13 cellular contexts compared by ENCODE assay signal in the genomic region with DNA sequence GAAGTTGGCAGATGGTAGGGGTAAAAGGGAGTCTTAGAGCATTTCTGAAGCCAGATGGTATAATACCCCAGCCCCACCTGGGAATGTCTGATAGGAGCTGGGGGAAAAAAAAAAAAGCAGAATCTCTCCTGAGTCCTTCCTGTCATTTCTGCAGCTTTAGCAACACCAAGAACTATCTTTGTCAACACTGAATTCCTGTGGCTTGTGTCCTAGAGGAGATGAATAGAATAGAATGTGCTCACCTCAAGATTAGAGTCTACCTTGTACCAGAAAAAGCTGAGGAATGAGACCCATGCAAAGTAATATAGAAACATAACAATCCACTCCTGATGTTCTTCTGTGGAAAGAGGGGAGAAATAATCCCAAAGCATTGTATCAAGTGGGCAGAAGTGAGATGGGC.
DNase-seq lines count a peak whose midpoint lies in the region; ATAC-seq, FAIRE-seq and TF ChIP-seq lines count a peak whose summit lies in the region.
"Had no signal": no experiment of that assay in that cellular context is flagged by ENCODE, and none has a peak within 500 bp of the region (broad histone marks: within the 10 kb centered on the region; RNA-seq: fewer than 3 reads in every experiment).

No MANE protein-coding gene starts in this region.

- no peak for DNase-seq in activated naive CD4-positive, alpha-beta T cell treated with anti-CD3 and anti-CD28 coated beads, Interleukin-2, amount 50 U/mL, for 72 hours (ENCODE audit: low spot score in 2 of 2)
- no peak for DNase-seq in activated naive CD4-positive, alpha-beta T cell (lab: John Stamatoyannopoulos, UW)
- DNase-seq in SW480 (ENCODE audit: low spot score) (peak; percentile 46), glomerular visceral epithelial cell (ENCODE audit: extremely low spot score) (peak; percentile 52), frontal cortex (ENCODE audit: low spot score in 2 of 2) (no peak), AG08396 (ENCODE audit: low spot score) (no peak), erythroblast (lab: John Stamatoyannopoulos, UW) (no peak)
- DNase-seq: activated CD8-positive, alpha-beta memory T cell treated with anti-CD3 and anti-CD28 coated beads for 24 hours; DMS79; NCI-H446 had no signal

- ATAC-seq in activated naive CD4-positive, alpha-beta T cell treated with anti-CD3 and anti-CD28 coated beads, Interleukin-2, amount 50 U/mL, for 72 hours, result no peak
- ATAC-seq: GM12878 had no signal

- peaks cover 8 to 26% (median 23%) of the 10 kb centered on the region in 5 donors for H3K36me3 ChIP-seq in subcutaneous abdominal adipose tissue (ENCODE audit: control insufficient read depth in 5 of 5, insufficient read depth in 5 of 5, low read length in 5 of 5)

- H3K27me3 ChIP-seq in subcutaneous abdominal adipose tissue (ENCODE audit: control insufficient read depth in 5 of 5, insufficient read depth in 4 of 5, low read length in 5 of 5), result no peaks in the 10 kb centered on the region

- H3K36me3 Mint-ChIP-seq in activated naive CD4-positive, alpha-beta T cell treated with anti-CD3 and anti-CD28 coated beads, Interleukin-2, amount 50 U/mL, for 72 hours, result peaks cover 8 to 42% of the 10 kb centered on the region in 2 donors

- no peak overlapping the region for H3K4me3 ChIP-seq in subcutaneous abdominal adipose tissue (ENCODE audit: low read depth in 1 of 5, low read length in 5 of 5)
- H3K4me3 ChIP-seq: GM12878 had no signal

- no peak overlapping the region for H3K9ac ChIP-seq in subcutaneous abdominal adipose tissue (ENCODE audit: low read length in 5 of 5)

- H3K4me1 ChIP-seq in subcutaneous abdominal adipose tissue (ENCODE audit: control insufficient read depth in 5 of 5, insufficient read depth in 5 of 5, low read length in 5 of 5), result peaks cover 0 to 15% (median 7%) of the 10 kb centered on the region in 5 donors

- no peak for FAIRE-seq in frontal cortex (lab: Jason Lieb, UNC)
- FAIRE-seq: GM12878 had no signal

- no peaks in the 10 kb centered on the region for H3K9me3 Mint-ChIP-seq in activated naive CD4-positive, alpha-beta T cell treated with anti-CD3 and anti-CD28 coated beads, Interleukin-2, amount 50 U/mL, for 72 hours
- H3K9me3 Mint-ChIP-seq: T-helper 2 cell treated with Interferon-gamma antibody and Interleukin-4, amounts not matched to agents 5 μg/mL and 100 μg/mL, for 36 hours had no signal

- H3K27ac Mint-ChIP-seq in activated naive CD4-positive, alpha-beta T cell treated with anti-CD3 and anti-CD28 coated beads, Interleukin-2, amount 50 U/mL, for 72 hours, result peak overlapping the region; percentile 34 to 79
- H3K27ac Mint-ChIP-seq: T-helper 2 cell treated with Interferon-gamma antibody and Interleukin-4, amounts not matched to agents 5 μg/mL and 100 μg/mL, for 36 hours had no signal

- no peaks in the 10 kb centered on the region for H3K9me3 ChIP-seq in subcutaneous abdominal adipose tissue (ENCODE audit: control insufficient read depth in 5 of 5, low read length in 5 of 5)

- TF ChIP-seq POLR2A in erythroblast (IDR thresholded peaks at IDR 0.05; ENCODE audit: low read length), result no peak

- peak overlapping the region; percentile 2 for H3K27ac ChIP-seq in subcutaneous abdominal adipose tissue (ENCODE audit: low read depth, low read length)

Comparison
In these comparisons a context has a peak if more than half of its experiments do, and no peak if none do; other contexts are left out.
1. DNase-seq: peak in SW480 (single experiment) and glomerular visceral epithelial cell (single experiment); none in activated naive CD4-positive, alpha-beta T cell treated with anti-CD3 and anti-CD28 coated beads, Interleukin-2, amount 50 U/mL, for 72 hours (0 of 2), activated naive CD4-positive, alpha-beta T cell (0 of 4), frontal cortex (0 of 2), AG08396 (single experiment) and erythroblast (0 of 2).